ENCODE assay signal across 1 cellular context in genomic region chr19:13150187-13150918, GRCh38.
TF ChIP-seq lines count a peak whose summit lies in the region.

IER2 (plus strand) TSS chr19:13150411; CDS start chr19:13153187, 2,776 bp downstream.
STX10 (minus strand) TSS chr19:13150375; CDS start chr19:13150173, 202 bp downstream.

TF ChIP-seq in K562, 482 proteins besides CTCF, POLR2A, EP300 and RAD21 (continued from another document):
- TF ChIP-seq ZBTB40 (IDR thresholded peaks at IDR 0.05) (peak; percentile 98), ZBTB40 (CRISPR knock-in tag; IDR thresholded peaks at IDR 0.05) (no peak), FOXK2 (conservative IDR thresholded peaks at IDR 0.05 in 1 of 2, IDR thresholded peaks at IDR 0.05 in 1 of 2; ENCODE audit: low read depth in 2 of 2) (peak; percentile 60 to 74), SP2 (IDR thresholded peaks at IDR 0.05; ENCODE audit: extremely low read depth, low read depth, low read length, poor library complexity, severe bottlenecking) (peak; percentile 96), KLF6 (CRISPR knock-in tag; IDR thresholded peaks at IDR 0.05; ENCODE audit: borderline replicate concordance) (no peak), ZNF57 (CRISPR knock-in tag; IDR thresholded peaks at IDR 0.05) (no peak), ZNF740 (CRISPR knock-in tag; IDR thresholded peaks at IDR 0.05) (no peak), ZNF740 (tag; IDR thresholded peaks at IDR 0.05) (no peak), ZNF609 (CRISPR knock-in tag; IDR thresholded peaks at IDR 0.05; ENCODE audit: borderline replicate concordance) (no peak), ATF6 (CRISPR knock-in tag; IDR thresholded peaks at IDR 0.05) (peak; percentile 77), CREB5 (CRISPR knock-in tag; IDR thresholded peaks at IDR 0.05) (no peak), FOXO4 (CRISPR knock-in tag; IDR thresholded peaks at IDR 0.05) (no peak), TEAD1 (CRISPR knock-in tag; IDR thresholded peaks at IDR 0.05) (peak in 1 of 2 experiments; percentile 94; a peak in 2 of 4 replicates), NR2C1 (IDR thresholded peaks at IDR 0.05) (peak; percentile 84), NR2C1 (tag; IDR thresholded peaks at IDR 0.05) (peak; percentile 90), VEZF1 (CRISPR knock-in tag; IDR thresholded peaks at IDR 0.05) (peak; percentile 91), ZFP1 (CRISPR knock-in tag; IDR thresholded peaks at IDR 0.05) (no peak), XRCC3 (IDR thresholded peaks at IDR 0.05) (no peak), STAT5B (CRISPR knock-in tag; IDR thresholded peaks at IDR 0.05) (no peak), GABPA (tag; conservative IDR thresholded peaks at IDR 0.05; ENCODE audit: low read depth) (peak; percentile 98), ZNF699 (CRISPR knock-in tag; IDR thresholded peaks at IDR 0.05; ENCODE audit: insufficient replicate concordance) (no peak), SMC3 (conservative IDR thresholded peaks at IDR 0.05; ENCODE audit: insufficient read depth, low read depth, low read length) (no peak), ZNF551 (CRISPR knock-in tag; IDR thresholded peaks at IDR 0.05) (no peak), EHMT2 (IDR thresholded peaks at IDR 0.05) (no peak), GTF2A2 (tag; IDR thresholded peaks at IDR 0.05) (no peak), BHLHE40 (IDR thresholded peaks at IDR 0.05; ENCODE audit: low read length) (peak; percentile 99), NFATC3 (IDR thresholded peaks at IDR 0.05) (no peak), ZNF140 (CRISPR knock-in tag; IDR thresholded peaks at IDR 0.05) (no peak), CGGBP1 (CRISPR knock-in tag; IDR thresholded peaks at IDR 0.05) (no peak)
TF ChIP-seq in K562: peak in this region for 146.
